21 cellular contexts compared by ENCODE assay signal in genomic region chr11:74013141-74013540, GRCh38. TPM values are rescaled to one million over a fixed set of nuclear protein-coding genes. Genes with fewer than 3 reads are reported as not detected.
"Had no signal": no experiment of that assay in that cellular context is flagged by ENCODE, and none has a peak within 500 bp of the region (broad histone marks: within the 10 kb centered on the region; RNA-seq: fewer than 3 reads in every experiment).

No MANE protein-coding gene starts in this region.

- H3K4me1 Mint-ChIP-seq: brain, nephron had no signal

- H3K36me3 ChIP-seq: ovary had no signal

- H3K4me3 ChIP-seq: hepatocyte, lower lobe of right lung, ovary, psoas muscle, right atrium auricular region, tibial artery had no signal

- H3K79me2 ChIP-seq: hepatocyte had no signal

- DNase-seq: activated CD4-positive, alpha-beta T cell treated with anti-CD3 and anti-CD28 coated beads, Interleukin-2, amount 50 U/mL, for 48 hours; activated gamma-delta T cell treated with Interleukin-2 at 50 U/mL for 16 hours; activated T-cell treated with anti-CD3 and anti-CD28 coated beads, Interleukin-2, amount 50 U/mL, for 72 hours; anterior cingulate cortex; foreskin fibroblast; immature natural killer cell; lower lobe of right lung; ovary; psoas muscle; stimulated activated CD4-positive, alpha-beta T cell treated with anti-CD3 and anti-CD28 coated beads, Interleukin-4, amount 100 ng/mL, for 24 hours; T-helper 1 cell; T-helper 9 cell; tibial artery had no signal

- H3K27ac Mint-ChIP-seq: activated T-cell treated with anti-CD3 and anti-CD28 coated beads, Interleukin-2, amount 50 U/mL, for 72 hours; brain; nephron had no signal

- H3K9me3 Mint-ChIP-seq: activated naive CD4-positive, alpha-beta T cell treated with anti-CD3 and anti-CD28 coated beads, Interleukin-2, amount 50 U/mL, for 24 hours; activated T-cell treated with anti-CD3 and anti-CD28 coated beads, Interleukin-2, amount 50 U/mL, for 72 hours; brain; immature natural killer cell; nephron; stimulated activated naive CD8-positive, alpha-beta T cell treated with anti-CD3 and anti-CD28 coated beads, Interleukin-15, Interleukin-2, amounts not matched to agents 100 ng/mL and 50 ng/mL, for 24 hours had no signal

- H3K27me3 ChIP-seq: hepatocyte, neutrophil, ovary, right atrium auricular region, tibial artery had no signal

- H3K9me3 ChIP-seq: lower lobe of right lung, neutrophil, ovary, psoas muscle, right atrium auricular region, tibial artery had no signal

- H3K27me3 Mint-ChIP-seq: activated naive CD4-positive, alpha-beta T cell treated with anti-CD3 and anti-CD28 coated beads, Interleukin-2, amount 50 U/mL, for 24 hours; brain; stimulated activated naive CD8-positive, alpha-beta T cell treated with anti-CD3 and anti-CD28 coated beads, Interleukin-15, Interleukin-2, amounts not matched to agents 100 ng/mL and 50 ng/mL, for 24 hours had no signal

- H3K27ac ChIP-seq: hepatocyte, lower lobe of right lung, neutrophil, ovary, psoas muscle, right atrium auricular region, tibial artery had no signal

- H3K4me3 Mint-ChIP-seq: activated naive CD4-positive, alpha-beta T cell treated with anti-CD3 and anti-CD28 coated beads, Interleukin-2, amount 50 U/mL, for 24 hours; brain; immature natural killer cell; nephron; stimulated activated naive CD8-positive, alpha-beta T cell treated with anti-CD3 and anti-CD28 coated beads, Interleukin-15, Interleukin-2, amounts not matched to agents 100 ng/mL and 50 ng/mL, for 24 hours had no signal

- ATAC-seq: activated T-cell treated with anti-CD3 and anti-CD28 coated beads, Interleukin-2, amount 50 U/mL, for 72 hours; left lobe of liver; lower lobe of right lung; psoas muscle had no signal

- H2AFZ ChIP-seq: hepatocyte had no signal

- H3K4me2 ChIP-seq: hepatocyte had no signal

RNA-seq across cellular contexts. Expression of gene UCP3, which starts 4.3 kb away (rescaled TPM):
- polyA plus RNA-seq: hepatocyte had no signal
